ENCODE assay signal across 8 cellular contexts in genomic region chr20:2651772-2652723, GRCh38. TPM values are rescaled to one million over a fixed set of nuclear protein-coding genes. Genes with fewer than 3 reads are reported as not detected.
A peak's percentile ranks its signal among the peaks of the same experiment; 100 is the strongest.
DNase-seq lines count a peak whose midpoint lies in the region; ATAC-seq and TF ChIP-seq lines count a peak whose summit lies in the region.

Gene NOP56 (plus strand): TSS chr20:2652632. CDS start chr20:2652661, 29 bp downstream.

- H3K4me3 Mint-ChIP-seq in stimulated activated naive CD8-positive, alpha-beta T cell treated with anti-CD3 and anti-CD28 coated beads, Interleukin-15, amount 100 ng/mL, for 72 hours = peak within 1 kb of the TSS; percentile 95 to 96

- peaks cover 54% of the 10 kb centered on the region for H3K4me1 Mint-ChIP-seq in stimulated activated naive CD8-positive, alpha-beta T cell treated with anti-CD3 and anti-CD28 coated beads, Interleukin-15, amount 100 ng/mL, for 72 hours

- no peaks in the 10 kb centered on the region for H3K9me2 ChIP-seq in neural cell (ENCODE audit: insufficient read depth, low read length)

- H3K36me3 ChIP-seq in H7 (replicated peaks; ENCODE audit: control insufficient read depth, insufficient read depth, low read length) (peaks cover 39% of the 10 kb centered on the region), neural cell (ENCODE audit: insufficient read depth, low read length) (peaks cover 6% of the 10 kb centered on the region)

- H3K4me2 ChIP-seq in neural cell (ENCODE audit: low read length) = peak within 1 kb of the TSS; percentile 92

- ATAC-seq in stimulated activated naive CD8-positive, alpha-beta T cell treated with anti-CD3 and anti-CD28 coated beads, Interleukin-15, amount 100 ng/mL, for 72 hours = peak; percentile 93

- peak within 1 kb of the TSS; percentile 83 for H3K27ac ChIP-seq in neural cell (ENCODE audit: low read length)

- H3K9me3 ChIP-seq in neural cell (ENCODE audit: low read length) = no peaks in the 10 kb centered on the region

- H3K27me3 ChIP-seq in H7 (ENCODE audit: control insufficient read depth, insufficient read depth, low read length) (no peaks in the 10 kb centered on the region), neural cell (ENCODE audit: insufficient read depth, low read depth, low read length) (no peaks in the 10 kb centered on the region)

- TF ChIP-seq EP300 in neural cell (conservative IDR thresholded peaks at IDR 0.05; ENCODE audit: poor library complexity, severe bottlenecking) = no peak

- peak; percentile 28 for TF ChIP-seq RAD21 in neural cell (conservative IDR thresholded peaks at IDR 0.05)

- peak within 1 kb of the TSS; percentile 89 for H3K9ac ChIP-seq in neural cell (ENCODE audit: low read length)

- H3K27ac Mint-ChIP-seq in stimulated activated naive CD8-positive, alpha-beta T cell treated with anti-CD3 and anti-CD28 coated beads, Interleukin-15, amount 100 ng/mL, for 72 hours = peak within 1 kb of the TSS; percentile 96 to 97

- DNase-seq in ELF-1 (ENCODE audit: low read depth, low spot score) = peak; percentile 93
- DNase-seq in H7 = peak; percentile 98
- DNase-seq in M059J (ENCODE audit: low read depth) = peak; percentile 92
- DNase-seq in SHP77 treated with DMSO at 0.1 percent for 48 hours (lab: John Stamatoyannopoulos, UW) = peak; percentile 79
- DNase-seq in activated effector memory CD4-positive, alpha-beta T cell treated with anti-CD3 and anti-CD28 coated beads, Interleukin-2, amount 50 U/mL, for 16 hours = peak; percentile 97
- DNase-seq in fibroblast of the aortic adventitia (ENCODE audit: low read depth) = peak; percentile 87
- DNase-seq in stimulated activated naive CD8-positive, alpha-beta T cell treated with anti-CD3 and anti-CD28 coated beads, Interleukin-15, amount 100 ng/mL, for 72 hours = peak; percentile 97 to 98

- H3K27me3 Mint-ChIP-seq in stimulated activated naive CD8-positive, alpha-beta T cell treated with anti-CD3 and anti-CD28 coated beads, Interleukin-15, amount 100 ng/mL, for 72 hours = no peaks in the 10 kb centered on the region

- peak within 1 kb of the TSS; percentile 94 for H2AFZ ChIP-seq in neural cell (ENCODE audit: low read depth, low read length)

- H3K4me3 ChIP-seq in H7 (ENCODE audit: insufficient read depth, low read depth, low read length) = peak within 1 kb of the TSS; percentile 99
- H3K4me3 ChIP-seq in fibroblast of the aortic adventitia (ENCODE audit: low read depth, low read length) = peak within 1 kb of the TSS; percentile 99
- peak within 1 kb of the TSS; percentile 85 for H3K4me3 ChIP-seq in neural cell (ENCODE audit: low read length)

- peaks cover 18% of the 10 kb centered on the region for H3K79me2 ChIP-seq in neural cell (replicated peaks; ENCODE audit: insufficient read depth, low read length)

- no peaks in the 10 kb centered on the region for H3K9me3 Mint-ChIP-seq in stimulated activated naive CD8-positive, alpha-beta T cell treated with anti-CD3 and anti-CD28 coated beads, Interleukin-15, amount 100 ng/mL, for 72 hours

- peaks cover 5% of the 10 kb centered on the region for H4K20me1 ChIP-seq in neural cell (ENCODE audit: insufficient read depth)

- TF ChIP-seq CTCF in fibroblast of the aortic adventitia (IDR thresholded peaks at IDR 0.05; ENCODE audit: insufficient read depth, low read length) (no peak), neural cell (IDR thresholded peaks at IDR 0.05; ENCODE audit: poor library complexity, severe bottlenecking) (no peak)

- no peaks in the 10 kb centered on the region for H3F3A ChIP-seq in neural cell (ENCODE audit: insufficient read depth, low read length, poor library complexity, severe bottlenecking)

TF ChIP-seq in neural cell, 6 proteins besides CTCF, POLR2A, EP300 and RAD21:
- TF ChIP-seq MXI1 (conservative IDR thresholded peaks at IDR 0.05; ENCODE audit: poor library complexity, severe bottlenecking) (no peak), POLR2AphosphoS5 (IDR thresholded peaks at IDR 0.05) (peak; percentile 96), TAF1 (IDR thresholded peaks at IDR 0.05; ENCODE audit: low read depth) (peak; percentile 98), EZH2 (IDR thresholded peaks at IDR 0.05; ENCODE audit: borderline replicate concordance, insufficient read depth, low read length, poor library complexity, severe bottlenecking) (no peak), REST (IDR thresholded peaks at IDR 0.05; ENCODE audit: borderline replicate concordance) (peak; percentile 93), SMC3 (conservative IDR thresholded peaks at IDR 0.05; ENCODE audit: poor library complexity) (peak; percentile 11)

RNA-seq across cellular contexts. Expression of gene NOP56, which starts in this region (rescaled TPM):
- total RNA-seq in H7 (2014; rRNA removed; shearing (Covaris generic)) = 334 and 392 TPM in 2 replicates
- total RNA-seq in M059J (2014; rRNA removed; shearing (Covaris generic)) = 120 and 163 TPM in 2 replicates
- total RNA-seq in fibroblast of the aortic adventitia (ENCODE audit: low replicate concordance) = 106 and 263 TPM in 2 replicates
- polyA plus RNA-seq in neural cell = 184 and 188 TPM in 2 replicates
- polyA minus RNA-seq in neural cell = 126 and 134 TPM in 2 replicates

Comparison
In these comparisons a context has a peak if more than half of its experiments do, and no peak if none do; other contexts are left out.
1. Peak in every context shown above with its lines: DNase-seq, ATAC-seq, H3K4me3 ChIP-seq and H3K27ac ChIP-seq.